1 cellular context compared by ENCODE assay signal in the genomic region with DNA sequence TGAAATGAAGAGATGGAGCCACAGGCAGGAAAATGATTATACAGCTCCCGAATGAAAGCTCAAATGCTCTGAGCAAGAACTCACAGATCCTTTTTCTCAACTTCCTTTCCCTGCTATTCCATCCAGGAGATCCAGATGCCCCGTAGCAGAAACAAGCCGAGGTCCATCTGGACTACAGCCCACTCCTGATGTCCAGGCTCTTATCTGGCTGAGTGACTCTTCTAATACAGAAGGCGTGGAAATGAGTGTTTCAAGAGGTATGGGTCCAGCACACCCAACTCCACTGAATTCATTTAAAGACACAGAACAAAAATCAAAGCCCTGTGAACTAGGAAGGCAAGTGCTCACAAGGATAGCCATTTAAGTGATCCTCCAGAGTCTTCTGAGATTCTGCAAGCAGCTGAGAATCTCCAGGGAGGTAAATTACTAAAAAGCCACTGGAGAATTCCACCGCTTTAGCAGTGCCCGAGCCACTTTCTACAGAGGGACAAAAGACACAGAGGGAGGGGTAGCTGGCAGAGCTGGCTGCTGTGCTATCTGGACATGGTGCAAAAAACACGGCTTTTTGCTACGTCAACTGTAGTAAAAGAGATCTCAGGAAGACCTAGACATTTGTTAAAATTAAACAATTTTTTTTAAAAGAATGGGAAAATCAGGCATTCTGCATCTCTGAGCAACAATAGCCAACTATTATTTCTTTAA.
TF ChIP-seq lines count a peak whose summit lies in the region.

No MANE protein-coding gene starts in this region.

TF ChIP-seq in IMR-90, 13 proteins besides CTCF, POLR2A, EP300 and RAD21:
- no peak for TF ChIP-seq MAZ (IDR thresholded peaks at IDR 0.05; ENCODE audit: borderline replicate concordance, low read depth, low read length)
- TF ChIP-seq MAFK (IDR thresholded peaks at IDR 0.05; ENCODE audit: low read depth, low read length) = no peak
- no peak for TF ChIP-seq CEBPB (IDR thresholded peaks at IDR 0.05; ENCODE audit: low read depth, low read length)
- TF ChIP-seq NFE2L2 (IDR thresholded peaks at IDR 0.05; ENCODE audit: low read depth, low read length) = no peak
- TF ChIP-seq CHD1 (IDR thresholded peaks at IDR 0.05; ENCODE audit: low read depth, low read length) = no peak
- TF ChIP-seq RCOR1 (IDR thresholded peaks at IDR 0.05; ENCODE audit: insufficient replicate concordance, low read length) = no peak
- TF ChIP-seq MXI1 (IDR thresholded peaks at IDR 0.05; ENCODE audit: borderline replicate concordance, low read depth, low read length) = no peak
- TF ChIP-seq BHLHE40 (IDR thresholded peaks at IDR 0.05; ENCODE audit: low read depth, low read length) = no peak
- TF ChIP-seq, protein P1, sequence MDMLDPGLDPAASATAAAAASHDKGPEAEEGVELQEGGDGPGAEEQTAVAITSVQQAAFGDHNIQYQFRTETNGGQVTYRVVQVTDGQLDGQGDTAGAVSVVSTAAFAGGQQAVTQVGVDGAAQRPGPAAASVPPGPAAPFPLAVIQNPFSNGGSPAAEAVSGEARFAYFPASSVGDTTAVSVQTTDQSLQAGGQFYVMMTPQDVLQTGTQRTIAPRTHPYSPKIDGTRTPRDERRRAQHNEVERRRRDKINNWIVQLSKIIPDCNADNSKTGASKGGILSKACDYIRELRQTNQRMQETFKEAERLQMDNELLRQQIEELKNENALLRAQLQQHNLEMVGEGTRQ (IDR thresholded peaks at IDR 0.05; ENCODE audit: low read depth, low read length) = no peak
